ENCODE assay signal across 11 cellular contexts in genomic region chr11:9120659-9121350, GRCh38. TPM values are rescaled to one million over a fixed set of nuclear protein-coding genes. Genes with fewer than 3 reads are reported as not detected.
A peak's percentile ranks its signal among the peaks of the same experiment; 100 is the strongest.
DNase-seq lines count a peak whose midpoint lies in the region; ATAC-seq and TF ChIP-seq lines count a peak whose summit lies in the region.
"Had no signal": no experiment of that assay in that cellular context is flagged by ENCODE, and none has a peak within 500 bp of the region (broad histone marks: within the 10 kb centered on the region; RNA-seq: fewer than 3 reads in every experiment).

No MANE protein-coding gene starts in this region.

- H3K79me2 ChIP-seq in PC-3 (ENCODE audit: low read length) = no peaks in the 10 kb centered on the region

- no peak overlapping the region for H3K4me2 ChIP-seq in PC-3 (ENCODE audit: low read length)

- H4K20me1 ChIP-seq in PC-3 (ENCODE audit: low read length) = no peaks in the 10 kb centered on the region

- CTCF ChIA-PET in PC-3 (lab: Charles Lee) = no interaction called here

- H3K36me3 ChIP-seq in PC-3 (ENCODE audit: low read depth, low read length) = no peaks in the 10 kb centered on the region
- H3K36me3 ChIP-seq in tibial nerve = peaks cover 0 to 8% (median 0%) of the 10 kb centered on the region in 3 donors

- no peak; the same call in 1 of the 2 replicates for ATAC-seq in PC-3
- ATAC-seq in natural killer cell treated with Interleukin-12 subunit alpha and Interleukin-12 subunit beta and Interleukin-15 and Interleukin-18, amount 100 ng/mL, for 72 hours = no peak
- no peak for ATAC-seq in GM18868 (IDR thresholded peaks at IDR 0.05; ENCODE audit: unreplicated experiment)

- TF ChIP-seq POLR2A in tibial nerve (IDR thresholded peaks at IDR 0.05) = no peak

- no peaks in the 10 kb centered on the region for H3K9me2 ChIP-seq in PC-3 (replicated peaks; ENCODE audit: low read length)

- H3K27me3 ChIP-seq in PC-3 (ENCODE audit: low read length) (no peaks in the 10 kb centered on the region), tibial nerve (no peaks in the 10 kb centered on the region)

- H3K9ac ChIP-seq in PC-3 (ENCODE audit: low read length) = no peak overlapping the region

- peak; percentile 63 for TF ChIP-seq CTCF in 22Rv1 (IDR thresholded peaks at IDR 0.05)
- TF ChIP-seq CTCF in GM12875 (IDR thresholded peaks at IDR 0.05; ENCODE audit: borderline replicate concordance, insufficient read depth, low read depth, low read length) = peak; percentile 33; the same call in 1 of the 2 replicates
- TF ChIP-seq CTCF in PC-3 (conservative IDR thresholded peaks at IDR 0.05; ENCODE audit: low read depth, low read length) = peak; percentile 54
- TF ChIP-seq CTCF in foreskin fibroblast (IDR thresholded peaks at IDR 0.05; ENCODE audit: low read depth, low read length) = peak; percentile 10
- TF ChIP-seq CTCF in tibial nerve (IDR thresholded peaks at IDR 0.05) = no peak

- H2AFZ ChIP-seq in PC-3 (ENCODE audit: low read length) = no peak overlapping the region

- no peak overlapping the region for H3K4me3 Mint-ChIP-seq in natural killer cell treated with Interleukin-12 subunit alpha and Interleukin-12 subunit beta and Interleukin-15 and Interleukin-18, amount 100 ng/mL, for 72 hours

- H3K4me3 ChIP-seq in GM12875 (ENCODE audit: low read depth, low read length) = no peak overlapping the region
- H3K4me3 ChIP-seq in PC-3 (ENCODE audit: low read length) = no peak overlapping the region
- no peak overlapping the region for H3K4me3 ChIP-seq in foreskin fibroblast (ENCODE audit: low read depth in 1 of 2, low read length in 2 of 2)
- no peak overlapping the region for H3K4me3 ChIP-seq in tibial nerve

- WGBS in tibial nerve, 2 donors = 61% methylated on average over 7 of the region's 7 CpGs

- H3K36me3 Mint-ChIP-seq in natural killer cell treated with Interleukin-12 subunit alpha and Interleukin-12 subunit beta and Interleukin-15 and Interleukin-18, amount 100 ng/mL, for 72 hours = no peaks in the 10 kb centered on the region

- peak; percentile 16 for DNase-seq in PC-3
- no peak for DNase-seq in foreskin fibroblast
- no peak for DNase-seq in natural killer cell treated with Interleukin-12 subunit alpha and Interleukin-12 subunit beta and Interleukin-15 and Interleukin-18, amount 100 ng/mL, for 72 hours (ENCODE audit: low spot score)
- no peak for DNase-seq in cerebellar nuclear complex (lab: John Stamatoyannopoulos, UW)
- no peak for DNase-seq in tibial nerve (ENCODE audit: low spot score in 2 of 2)
- DNase-seq: activated CD4-positive, alpha-beta T cell treated with anti-CD3 and anti-CD28 coated beads, Interleukin-2, amount 50 U/mL, for 4 hours; C1 segment of cervical spinal cord had no signal

- no peaks in the 10 kb centered on the region for H3K4me1 Mint-ChIP-seq in natural killer cell treated with Interleukin-12 subunit alpha and Interleukin-12 subunit beta and Interleukin-15 and Interleukin-18, amount 100 ng/mL, for 72 hours (ENCODE audit: low read depth in 2 of 2)

- H3K27ac Mint-ChIP-seq in natural killer cell treated with Interleukin-12 subunit alpha and Interleukin-12 subunit beta and Interleukin-15 and Interleukin-18, amount 100 ng/mL, for 72 hours = no peak overlapping the region

- no peaks in the 10 kb centered on the region for H3K9me3 Mint-ChIP-seq in natural killer cell treated with Interleukin-12 subunit alpha and Interleukin-12 subunit beta and Interleukin-15 and Interleukin-18, amount 100 ng/mL, for 72 hours

- H3K4me1 ChIP-seq in PC-3 (ENCODE audit: insufficient read depth, low read length) (no peaks in the 10 kb centered on the region), tibial nerve (no peaks in the 10 kb centered on the region)

- intact Hi-C loops in PC-3 (cut with micrococcal nuclease) = no loop called here

- H3K9me3 ChIP-seq in PC-3 (ENCODE audit: low read length) (no peaks in the 10 kb centered on the region), tibial nerve (no peaks in the 10 kb centered on the region)

- peaks cover 2 to 14% of the 10 kb centered on the region in 2 donors for H3K27me3 Mint-ChIP-seq in natural killer cell treated with Interleukin-12 subunit alpha and Interleukin-12 subunit beta and Interleukin-15 and Interleukin-18, amount 100 ng/mL, for 72 hours

- H3K27ac ChIP-seq in 22Rv1 (no peak overlapping the region), PC-3 (ENCODE audit: low read length) (no peak overlapping the region), tibial nerve (no peak overlapping the region)
- H3K27ac ChIP-seq: RWPE1 had no signal

- H3F3A ChIP-seq in PC-3 (ENCODE audit: low read length, unreplicated experiment) = no peaks in the 10 kb centered on the region

- POLR2A ChIA-PET in PC-3 (lab: Charles Lee; ENCODE audit: unreplicated experiment) = no interaction called here

- no peak for TF ChIP-seq EP300 in tibial nerve (IDR thresholded peaks at IDR 0.05)

- no TSS peak for BruUV-seq in PC-3 (replicated peaks; lab: Mats Ljungman, UMichigan)

RNA-seq across cellular contexts. Expression of gene SCUBE2, which starts 29.4 kb away (rescaled TPM):
- 0.18 TPM in 1 of 2 replicates, not detected in the other for total RNA-seq in PC-3 (2014; rRNA removed)
- total RNA-seq in natural killer cell treated with Interleukin-12 subunit alpha and Interleukin-12 subunit beta and Interleukin-15 and Interleukin-18, amount 100 ng/mL, for 72 hours = under 1 TPM in 1 of 2 donors, not detected in 1; 0.40 TPM
- total RNA-seq in tibial nerve = 10 to 100 TPM in 1 of 4 donors, 1 to 10 TPM in 3; 3.1 to 12.6 (median 4.7) TPM

Comparison
In these comparisons a context has a peak if more than half of its experiments do, and no peak if none do; other contexts are left out.
1. CTCF ChIP-seq: peak in 22Rv1 (single experiment), GM12875 (single experiment), PC-3 (single experiment) and foreskin fibroblast (single experiment); none in tibial nerve (0 of 5).